Comparison of ENCODE assay signal across 1 cellular context in genomic region chr1:203517426-203517974, GRCh38.
TF ChIP-seq lines count a peak whose summit lies in the region.

No MANE protein-coding gene starts in this region.

TF ChIP-seq in GM23338, 12 proteins besides CTCF, POLR2A, EP300 and RAD21 (continued from another document):
- TF ChIP-seq ZNF462 (CRISPR knock-in tag; IDR thresholded peaks at IDR 0.05) (no peak), JUNB (IDR thresholded peaks at IDR 0.05; ENCODE audit: unreplicated experiment) (no peak), CREB1 (CRISPR knock-in tag; IDR thresholded peaks at IDR 0.05; ENCODE audit: low read depth) (no peak), ETS1 (IDR thresholded peaks at IDR 0.05) (no peak), POLR2AphosphoS5 (IDR thresholded peaks at IDR 0.05; ENCODE audit: low read depth) (no peak), REST (IDR thresholded peaks at IDR 0.05; ENCODE audit: unreplicated experiment) (no peak), STAT1 (IDR thresholded peaks at IDR 0.05; ENCODE audit: unreplicated experiment) (no peak), EZH2phosphoT487 (IDR thresholded peaks at IDR 0.05; ENCODE audit: unreplicated experiment) (no peak)
